ENCODE assay signal across 8 cellular contexts in the genomic region with DNA sequence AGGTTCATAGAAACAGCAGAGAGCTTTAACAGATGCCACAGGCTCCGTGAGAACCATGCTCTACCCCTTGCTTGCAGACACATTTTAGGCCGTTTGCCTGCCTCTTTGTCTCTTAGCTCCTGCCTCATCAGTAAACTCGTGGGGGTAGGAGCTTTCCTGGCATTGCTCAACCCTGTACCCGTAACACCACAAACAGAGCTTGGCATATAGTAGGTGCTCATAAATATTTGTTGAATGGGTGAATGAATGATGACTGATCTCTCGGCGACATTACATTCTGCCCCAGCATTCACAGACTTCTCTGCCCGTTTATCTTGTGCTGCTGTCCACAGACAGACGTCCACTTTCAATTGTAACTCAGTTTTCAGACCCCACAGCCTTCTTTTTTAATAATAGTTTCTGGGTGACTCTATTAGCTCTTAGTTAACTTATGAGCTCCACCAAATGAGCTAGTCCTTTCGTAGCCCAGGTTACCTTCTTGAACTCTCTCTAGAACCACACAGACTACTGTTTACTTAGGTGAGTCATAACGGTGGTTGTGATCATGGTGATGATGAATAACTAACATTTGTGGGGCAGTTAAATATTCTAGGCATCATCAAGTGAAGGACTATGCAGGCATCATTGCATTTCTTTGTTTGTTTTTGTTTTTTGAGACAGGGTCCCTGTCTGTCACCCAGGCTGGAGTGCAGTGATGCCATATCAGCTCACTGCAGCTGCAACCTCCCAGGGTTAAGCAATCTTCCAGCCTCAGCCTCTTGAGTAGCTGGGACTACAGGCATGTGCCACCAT.
A peak's percentile ranks its signal among the peaks of the same experiment; 100 is the strongest.
DNase-seq lines count a peak whose midpoint lies in the region; ATAC-seq lines count a peak whose summit lies in the region.

No MANE protein-coding gene starts in this region.

- peak; percentile 80 for ATAC-seq in GM21786 (IDR thresholded peaks at IDR 0.05; ENCODE audit: unreplicated experiment)

- DNase-seq in AG20443 (ENCODE audit: low spot score) (peak; percentile 26), NCI-H2029 treated with DMSO at 0.1 percent for 48 hours (lab: John Stamatoyannopoulos, UW) (peak; percentile 84), fibroblast of gingiva (ENCODE audit: low read depth) (peak; percentile 28), putamen (ENCODE audit: low spot score) (no peak), iPS-NIHi7 (ENCODE audit: extremely low spot score) (no peak), NCI-H146 treated with DMSO at 0.1 percent for 48 hours (lab: John Stamatoyannopoulos, UW; ENCODE audit: unreplicated experiment) (no peak), GDM1 (lab: John Stamatoyannopoulos, UW) (no peak)

Comparison
In these comparisons a context has a peak if more than half of its experiments do, and no peak if none do; other contexts are left out.
1. DNase-seq: peak in AG20443 (single experiment), NCI-H2029 treated with DMSO at 0.1 percent for 48 hours (single experiment) and fibroblast of gingiva (single experiment); none in putamen (single experiment), iPS-NIHi7 (single experiment), NCI-H146 treated with DMSO at 0.1 percent for 48 hours (single experiment) and GDM1 (single experiment).